ENCODE assay signal across 8 cellular contexts in genomic region chr2:206981739-206982336, GRCh38.
DNase-seq lines count a peak whose midpoint lies in the region; ATAC-seq and TF ChIP-seq lines count a peak whose summit lies in the region.

No MANE protein-coding gene starts in this region.

- no peak for ATAC-seq in HG03571 (IDR thresholded peaks at IDR 0.05; ENCODE audit: unreplicated experiment)

- TF ChIP-seq POLR2A in erythroblast (IDR thresholded peaks at IDR 0.05; ENCODE audit: low read length): no peak

- H3K27ac ChIP-seq in substantia nigra (ENCODE audit: low read depth, low read length, poor library complexity, severe bottlenecking): peak overlapping the region; percentile 47

- DNase-seq in AML-193 (lab: John Stamatoyannopoulos, UW) (peak; percentile 69 to 72), HK-2 (ENCODE audit: unreplicated experiment) (peak; percentile 71), NCI-H82 treated with DMSO at 0.1 percent for 48 hours (lab: John Stamatoyannopoulos, UW; ENCODE audit: unreplicated experiment) (peak; percentile 48), activated T-cell treated with anti-CD3 and anti-CD28 coated beads for 4 hours (peak; percentile 9), erythroblast (lab: John Stamatoyannopoulos, UW) (peak; percentile 15 to 39), middle frontal gyrus (ENCODE audit: extremely low spot score, low spot score) (peak; percentile 86), substantia nigra (lab: John Stamatoyannopoulos, UW) (peak in 48 of 49 donors; percentile 3 to 88 (median 70))

Comparison
In these comparisons a context has a peak if more than half of its experiments do, and no peak if none do; other contexts are left out.
1. DNase-seq: peak in every context shown above with its lines; median percentile 86 in middle frontal gyrus; 71 in HK-2; 70 in AML-193; 70 in substantia nigra; 48 in NCI-H82 treated with DMSO at 0.1 percent for 48 hours; 27 in erythroblast; 9 in activated T-cell treated with anti-CD3 and anti-CD28 coated beads for 4 hours.